In the genomic region with DNA sequence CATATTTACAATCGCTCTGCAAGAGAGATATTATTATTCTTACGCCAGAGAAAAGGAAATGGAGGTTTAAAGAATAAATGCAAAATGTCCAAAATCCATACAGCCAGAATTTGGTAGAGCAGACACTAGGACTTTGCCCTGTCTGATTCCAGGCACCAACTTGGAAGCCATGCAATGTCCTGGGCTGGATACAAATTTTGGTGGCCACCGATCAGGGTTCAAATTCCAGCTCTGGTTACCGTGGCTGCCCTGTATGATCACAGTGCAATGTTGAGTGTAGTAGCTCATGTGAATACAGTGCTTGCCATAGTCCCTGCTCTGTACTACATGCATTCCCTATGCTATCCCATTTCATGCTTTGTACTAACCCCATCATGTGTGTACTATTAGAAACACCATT, we compare ENCODE assay signal across 7 cellular contexts. TPM values are rescaled to one million over a fixed set of nuclear protein-coding genes. Genes with fewer than 3 reads are reported as not detected.
"Had no signal": no experiment of that assay in that cellular context is flagged by ENCODE, and none has a peak within 500 bp of the region (broad histone marks: within the 10 kb centered on the region; RNA-seq: fewer than 3 reads in every experiment).

No MANE protein-coding gene starts in this region.

- H3K4me1 Mint-ChIP-seq: T-cell had no signal

- H3K27ac ChIP-seq: SJSA1 had no signal

- H3K4me3 Mint-ChIP-seq: T-cell had no signal

- H3K27me3 ChIP-seq: SJSA1 had no signal

- H3K27ac Mint-ChIP-seq: T-cell had no signal

- H3K9me3 ChIP-seq: SJSA1, SK-N-SH had no signal

- H3K9ac ChIP-seq: SK-N-SH had no signal

- H3K4me3 ChIP-seq: SJSA1 had no signal

- H3K9me2 ChIP-seq: SK-N-SH had no signal

- H3K4me2 ChIP-seq: SK-N-SH had no signal

- H3K36me3 Mint-ChIP-seq: T-cell had no signal

- H3K36me3 ChIP-seq: SJSA1 had no signal

- H3K4me1 ChIP-seq: SJSA1 had no signal

- ATAC-seq: T-cell had no signal

RNA-seq across cellular contexts. Expression of a gene that starts 0.7 kb away (rescaled TPM):
- total RNA-seq: HT1080, LHCN-M2, MCF 10A, RPMI7951, SJSA1, T-cell had no signal

RNA-seq across cellular contexts. Expression of a gene that starts 55.9 kb away (rescaled TPM):
- total RNA-seq: HT1080, LHCN-M2, MCF 10A, RPMI7951, SJSA1, T-cell had no signal
- polyA plus RNA-seq: SK-N-SH had no signal
